Comparison of ENCODE assay signal across 20 cellular contexts in genomic region chr2:217068677-217069250, GRCh38.
"Had no signal": no experiment of that assay in that cellular context is flagged by ENCODE, and none has a peak within 500 bp of the region (broad histone marks: within the 10 kb centered on the region; RNA-seq: fewer than 3 reads in every experiment).

No MANE protein-coding gene starts in this region.

- H3K27me3 Mint-ChIP-seq: stimulated activated memory B cell treated with anti-CD40 and anti-IgM and Interleukin-4, amounts not matched to agents 10 μg/mL and 1 μg/mL and 100 μg/mL, for 72 hours had no signal

- H3K4me3 Mint-ChIP-seq: naive thymus-derived CD8-positive, alpha-beta T cell; neural crest cell; stimulated activated memory B cell treated with anti-CD40 and anti-IgM and Interleukin-4, amounts not matched to agents 10 μg/mL and 1 μg/mL and 100 μg/mL, for 72 hours had no signal

- FAIRE-seq: endometrium, frontal cortex, islet of Langerhans had no signal

- H3K4me1 Mint-ChIP-seq: naive thymus-derived CD8-positive, alpha-beta T cell; stimulated activated memory B cell treated with anti-CD40 and anti-IgM and Interleukin-4, amounts not matched to agents 10 μg/mL and 1 μg/mL and 100 μg/mL, for 72 hours had no signal

- DNase-seq: effector memory CD4-positive, alpha-beta T cell; heart left ventricle; hippocampal formation; mammary epithelial cell; mucosa of descending colon; naive thymus-derived CD8-positive, alpha-beta T cell; nucleus accumbens; ovary; stimulated activated CD4-positive, alpha-beta T cell treated with anti-CD3 and anti-CD28 coated beads, Interleukin-4, amount 100 ng/mL, for 24 hours; stomach; substantia nigra; transverse colon had no signal

- H3K9me3 Mint-ChIP-seq: stimulated activated memory B cell treated with anti-CD40 and anti-IgM and Interleukin-4, amounts not matched to agents 10 μg/mL and 1 μg/mL and 100 μg/mL, for 72 hours had no signal

- H3K27ac Mint-ChIP-seq: naive thymus-derived CD8-positive, alpha-beta T cell; stimulated activated memory B cell treated with anti-CD40 and anti-IgM and Interleukin-4, amounts not matched to agents 10 μg/mL and 1 μg/mL and 100 μg/mL, for 72 hours had no signal

- H3K27me3 ChIP-seq: heart left ventricle, ovary, right atrium auricular region, stomach, transverse colon had no signal

- ATAC-seq: left lobe of liver; naive thymus-derived CD8-positive, alpha-beta T cell; stimulated activated memory B cell treated with anti-CD40 and anti-IgM and Interleukin-4, amounts not matched to agents 10 μg/mL and 1 μg/mL and 100 μg/mL, for 72 hours had no signal

- H3K36me3 ChIP-seq: heart left ventricle, ovary, right atrium auricular region, stomach, thoracic aorta, transverse colon had no signal

- H3K27ac ChIP-seq: heart left ventricle, ovary, right atrium auricular region, stomach, thoracic aorta, transverse colon had no signal

- H3K9me3 ChIP-seq: mucosa of descending colon, ovary, right atrium auricular region, stomach, thoracic aorta, transverse colon had no signal

- H3K4me3 ChIP-seq: heart left ventricle, mucosa of descending colon, ovary, right atrium auricular region, stomach, thoracic aorta, transverse colon had no signal

- H3K4me1 ChIP-seq: transverse colon had no signal

- H3K36me3 Mint-ChIP-seq: naive thymus-derived CD8-positive, alpha-beta T cell; stimulated activated memory B cell treated with anti-CD40 and anti-IgM and Interleukin-4, amounts not matched to agents 10 μg/mL and 1 μg/mL and 100 μg/mL, for 72 hours had no signal
